In the genomic region with DNA sequence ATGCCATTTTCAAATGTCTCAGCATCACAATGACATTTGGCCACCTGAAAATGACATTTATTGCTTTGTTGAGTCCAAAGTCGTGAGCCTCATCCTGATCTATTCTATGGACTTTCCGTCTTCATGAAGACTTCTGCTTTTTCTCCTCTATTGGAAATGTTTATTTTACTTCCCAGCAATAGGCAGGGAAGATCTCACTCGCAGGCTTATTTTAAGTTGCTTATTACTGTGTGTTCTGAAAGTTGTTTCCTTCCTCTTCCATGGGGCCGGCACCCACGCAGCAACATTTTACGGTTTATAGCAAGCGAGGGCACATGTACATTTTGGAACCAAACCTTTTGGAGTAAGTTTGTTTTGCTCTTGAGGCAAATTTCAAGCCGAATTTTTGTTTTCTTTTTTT, we compare ENCODE assay signal across 18 cellular contexts.
A peak's percentile ranks its signal among the peaks of the same experiment; 100 is the strongest.
DNase-seq lines count a peak whose midpoint lies in the region; ATAC-seq and TF ChIP-seq lines count a peak whose summit lies in the region.
"Had no signal": no experiment of that assay in that cellular context is flagged by ENCODE, and none has a peak within 500 bp of the region (broad histone marks: within the 10 kb centered on the region; RNA-seq: fewer than 3 reads in every experiment).

No MANE protein-coding gene starts in this region.

- DNase-seq in Ammon's horn (ENCODE audit: low spot score) (peak; percentile 45), Kasumi-1 (lab: John Stamatoyannopoulos, UW) (peak; percentile 84 to 87), left ventricle myocardium inferior (peak; percentile 33), sciatic nerve (ENCODE audit: low spot score) (no peak), D341Med (ENCODE audit: low spot score) (no peak)
- DNase-seq: activated CD4-positive, alpha-beta T cell treated with anti-CD3 and anti-CD28 coated beads, Interleukin-2, amount 10 ng/mL, durations not matched to agents 24 days and 14 days; activated CD8-positive, alpha-beta memory T cell treated with anti-CD3 and anti-CD28 coated beads, Interleukin-2, amount 50 U/mL, for 4 hours; activated naive CD8-positive, alpha-beta T cell treated with anti-CD3 and anti-CD28 coated beads, Interleukin-2, amount 10 ng/mL, durations not matched to agents 7 days and 5 days; CD4-positive, alpha-beta T cell; NCI-H1436 treated with DMSO at 0.1 percent for 48 hours; NCI-H526; SHP77 treated with DMSO at 0.1 percent for 48 hours; T-cell had no signal

- H3K4me3 ChIP-seq in left ventricle myocardium inferior: no peak overlapping the region
- H3K4me3 ChIP-seq: hepatocyte had no signal

- peak; percentile 77 for ATAC-seq in sciatic nerve
- ATAC-seq in GM19452 (IDR thresholded peaks at IDR 0.05; ENCODE audit: unreplicated experiment): no peak
- ATAC-seq in HG03280 (IDR thresholded peaks at IDR 0.05; ENCODE audit: unreplicated experiment): no peak
- ATAC-seq: activated T-helper 17 cell treated with anti-CD3 and anti-CD28 coated beads, Interleukin-2, amount 50 U/mL, for 72 hours; T-cell had no signal

- no peaks in the 10 kb centered on the region for H3K9me3 ChIP-seq in left ventricle myocardium inferior (replicated peaks)

- TF ChIP-seq CTCF in left ventricle myocardium inferior (IDR thresholded peaks at IDR 0.05; ENCODE audit: borderline replicate concordance): no peak

- intact Hi-C loops in left ventricle myocardium inferior (cut with micrococcal nuclease): no loop called here
- intact Hi-C loops in sciatic nerve (cut with DNase I): no loop called here

- H3K4me1 ChIP-seq in left ventricle myocardium inferior: peaks cover 9% of the 10 kb centered on the region

- no peaks in the 10 kb centered on the region for H3K27me3 ChIP-seq in left ventricle myocardium inferior (ENCODE audit: low read depth)
- H3K27me3 ChIP-seq: hepatocyte had no signal

- H3K36me3 ChIP-seq in left ventricle myocardium inferior: no peaks in the 10 kb centered on the region

- H3K27ac ChIP-seq in left ventricle myocardium inferior (replicated peaks): no peak overlapping the region
- H3K27ac ChIP-seq: hepatocyte, VCaP had no signal

Comparison
In these comparisons a context has a peak if more than half of its experiments do, and no peak if none do; other contexts are left out.
1. DNase-seq: peak in Ammon's horn (single experiment), Kasumi-1 (2 of 2) and left ventricle myocardium inferior (single experiment); none in sciatic nerve (single experiment) and D341Med (single experiment).